Comparison of ENCODE assay signal across 16 cellular contexts in genomic region chr3:188523291-188523690, GRCh38.
"Had no signal": no experiment of that assay in that cellular context is flagged by ENCODE, and none has a peak within 500 bp of the region (broad histone marks: within the 10 kb centered on the region; RNA-seq: fewer than 3 reads in every experiment).

No MANE protein-coding gene starts in this region.

- DNase-seq: colonic mucosa; foreskin keratinocyte; head of caudate nucleus; left ventricle myocardium inferior; lower lobe of right lung; midbrain; naive B cell; occipital lobe; retina; right lobe of liver; spleen; stimulated activated CD4-positive, alpha-beta T cell treated with anti-CD3 and anti-CD28 coated beads, Interleukin-15, amount 100 ng/mL, for 24 hours; stimulated activated CD4-positive, alpha-beta T cell treated with anti-CD3 and anti-CD28 coated beads, Interleukin-1b, Interleukin-23, amount 100 ng/mL, for 48 hours; stimulated activated CD4-positive, alpha-beta T cell treated with anti-CD3 and anti-CD28 coated beads, Interleukin-4, amount 100 ng/mL, for 24 hours; upper lobe of right lung had no signal

- ATAC-seq: foreskin keratinocyte; lower lobe of right lung; right lobe of liver; stimulated activated memory B cell treated with anti-CD40 and anti-IgM and Interleukin-4, amounts not matched to agents 10 μg/mL and 1 μg/mL and 100 μg/mL, for 72 hours; upper lobe of right lung had no signal
